9 cellular contexts compared by ENCODE assay signal in genomic region chr22:47043835-47044721, GRCh38.
A peak's percentile ranks its signal among the peaks of the same experiment; 100 is the strongest.
DNase-seq lines count a peak whose midpoint lies in the region; ATAC-seq, FAIRE-seq and TF ChIP-seq lines count a peak whose summit lies in the region.
"Had no signal": no experiment of that assay in that cellular context is flagged by ENCODE, and none has a peak within 500 bp of the region (broad histone marks: within the 10 kb centered on the region; RNA-seq: fewer than 3 reads in every experiment).

No MANE protein-coding gene starts in this region.

- no peak for FAIRE-seq in D721Med (lab: Jason Lieb, UNC)
- FAIRE-seq: A204.1 had no signal

- no peak overlapping the region for H3K4me3 ChIP-seq in epithelial cell of esophagus (ENCODE audit: low read length)

- no peak for ATAC-seq in GM21390 (IDR thresholded peaks at IDR 0.05; ENCODE audit: unreplicated experiment)

- TF ChIP-seq CTCF in epithelial cell of esophagus (IDR thresholded peaks at IDR 0.05; ENCODE audit: insufficient read depth, low read depth, low read length, missing control alignments): no peak
- no peak for TF ChIP-seq CTCF in D721Med (IDR thresholded peaks at IDR 0.05; ENCODE audit: insufficient read depth, missing control alignments)

- DNase-seq in NCI-H1417 (lab: John Stamatoyannopoulos, UW): peak; percentile 48 to 73 (median 53)
- no peak for DNase-seq in NCI-H1417 treated with DMSO at 0.1 percent for 48 hours (lab: John Stamatoyannopoulos, UW)
- DNase-seq in NCI-H345 treated with DMSO at 0.1 percent for 48 hours (lab: John Stamatoyannopoulos, UW; ENCODE audit: unreplicated experiment): peak; percentile 50
- peak; percentile 58 for DNase-seq in epithelial cell of esophagus (ENCODE audit: low read depth)
- peak; percentile 71 for DNase-seq in renal cortical epithelial cell (ENCODE audit: low read depth)
- no peak for DNase-seq in D721Med (ENCODE audit: insufficient read length, low spot score)
- no peak for DNase-seq in hippocampal formation (lab: John Stamatoyannopoulos, UW)

Comparison
In these comparisons a context has a peak if more than half of its experiments do, and no peak if none do; other contexts are left out.
1. DNase-seq: peak in NCI-H1417 (3 of 3), NCI-H345 treated with DMSO at 0.1 percent for 48 hours (single experiment), epithelial cell of esophagus (single experiment) and renal cortical epithelial cell (single experiment); none in NCI-H1417 treated with DMSO at 0.1 percent for 48 hours (single experiment), D721Med (single experiment) and hippocampal formation (0 of 2).